Comparison of ENCODE assay signal across 28 cellular contexts in the genomic region with DNA sequence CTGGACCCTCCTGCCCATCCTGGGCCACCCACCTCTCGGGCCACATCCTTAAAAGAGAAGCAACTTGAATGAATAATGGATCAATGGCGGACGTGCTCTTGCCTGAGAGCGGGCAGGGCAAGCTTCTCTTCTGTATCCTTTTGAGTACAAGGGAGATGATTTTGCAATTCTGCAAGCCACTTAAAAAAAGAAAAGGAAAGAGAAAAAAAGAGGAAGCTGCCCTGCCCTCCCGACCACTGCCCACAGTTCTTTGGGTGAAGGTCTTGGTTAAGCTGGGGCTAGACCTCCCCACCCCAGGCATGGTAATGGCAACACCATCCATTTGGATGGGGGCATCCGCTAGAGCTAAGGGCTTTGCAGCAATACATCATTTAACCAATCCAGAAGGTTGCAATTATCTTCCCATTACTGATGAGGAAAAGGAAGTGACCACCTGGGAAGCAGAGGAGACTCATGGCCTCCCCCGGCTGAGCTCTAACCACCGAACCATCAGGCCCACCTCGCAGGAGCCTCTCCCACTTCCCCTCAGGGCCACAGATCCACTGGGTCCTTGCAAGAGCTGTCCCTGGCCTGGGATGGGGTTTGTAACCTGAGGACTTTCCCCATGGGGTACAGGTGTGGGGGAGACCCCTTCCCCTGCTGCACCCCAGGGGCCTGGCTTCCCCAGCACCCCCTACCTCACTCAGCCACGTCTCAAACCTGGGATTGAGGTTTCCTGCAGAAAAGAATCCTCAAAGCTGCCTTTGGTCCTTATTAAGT. TPM values are rescaled to one million over a fixed set of nuclear protein-coding genes. Genes with fewer than 3 reads are reported as not detected.
DNase-seq lines count a peak whose midpoint lies in the region; ATAC-seq and TF ChIP-seq lines count a peak whose summit lies in the region.
"Had no signal": no experiment of that assay in that cellular context is flagged by ENCODE, and none has a peak within 500 bp of the region (broad histone marks: within the 10 kb centered on the region; RNA-seq: fewer than 3 reads in every experiment).

No MANE protein-coding gene starts in this region.

- peak overlapping the region; percentile 40; the same call in 1 of the 2 replicates for H3K27ac ChIP-seq in HL-60 (replicated peaks)
- H3K27ac ChIP-seq in neuronal stem cell (replicated peaks; ENCODE audit: low read length): no peak overlapping the region
- H3K27ac ChIP-seq: adrenal gland, dorsolateral prefrontal cortex, gastroesophageal sphincter, neutrophil, RWPE1 had no signal

- H4K91ac ChIP-seq in neuronal stem cell (ENCODE audit: low read depth, low read length, poor library complexity): no peak overlapping the region

- peak overlapping the region; percentile 85 for H2BK15ac ChIP-seq in neuronal stem cell (ENCODE audit: low read length)

- H3K4ac ChIP-seq in neuronal stem cell (ENCODE audit: low read length): no peak overlapping the region

- no peak overlapping the region for H4K8ac ChIP-seq in neuronal stem cell (ENCODE audit: low read depth, low read length)

- peak overlapping the region; percentile 72 for H2BK120ac ChIP-seq in neuronal stem cell (ENCODE audit: low read depth, low read length)

- H3K23ac ChIP-seq in neuronal stem cell (ENCODE audit: low read depth, low read length, poor library complexity): peak overlapping the region; percentile 98

- peaks cover 0 to 2% of the 10 kb centered on the region in 2 donors for H3K9me3 ChIP-seq in neuronal stem cell (replicated peaks in 1 of 2; ENCODE audit: control insufficient read depth in 2 of 2, insufficient read depth in 1 of 2, low read depth in 1 of 2, low read length in 2 of 2)
- H3K9me3 ChIP-seq: adrenal gland, gastroesophageal sphincter, neutrophil had no signal

- H2BK12ac ChIP-seq in neuronal stem cell (ENCODE audit: low read length): peak overlapping the region; percentile 82

- no CpG with 5 or more reads among the region's 10 CpGs for WGBS in neuronal stem cell (ENCODE audit: extremely low coverage in 2 of 2, insufficient read length in 2 of 2, insufficient replicate concordance in 1 of 2), 2 donors

- ATAC-seq in HG02623 (IDR thresholded peaks at IDR 0.05; ENCODE audit: unreplicated experiment) (no peak), GM21526 (IDR thresholded peaks at IDR 0.05; ENCODE audit: low FRiP score, unreplicated experiment) (no peak)
- ATAC-seq: gastroesophageal sphincter, GM12878, left lobe of liver, sciatic nerve had no signal

- H3K18ac ChIP-seq in neuronal stem cell (ENCODE audit: low read length): peak overlapping the region; percentile 65

- H3K27me3 ChIP-seq in HL-60 (ENCODE audit: insufficient read depth, poor library complexity, severe bottlenecking) (no peaks in the 10 kb centered on the region), neuronal stem cell (ENCODE audit: control insufficient read depth in 3 of 3, insufficient read depth in 3 of 3, low read depth in 1 of 3, low read length in 3 of 3) (no peaks in the 10 kb centered on the region)
- H3K27me3 ChIP-seq: adrenal gland, dorsolateral prefrontal cortex had no signal

- peak overlapping the region; percentile 88 for H2AK5ac ChIP-seq in neuronal stem cell (ENCODE audit: low read depth, low read length)

- H2AFZ ChIP-seq in neuronal stem cell (ENCODE audit: low read length): peak overlapping the region; percentile 33

- H3K4me3 ChIP-seq in HL-60 (replicated peaks; ENCODE audit: insufficient read depth, low read length) (no peak overlapping the region), neuronal stem cell (ENCODE audit: low read length in 2 of 2) (no peak overlapping the region)
- H3K4me3 ChIP-seq: adrenal gland, dorsolateral prefrontal cortex, gastroesophageal sphincter, GM12878 had no signal

- H2BK5ac ChIP-seq in neuronal stem cell (ENCODE audit: low read length): peak overlapping the region; percentile 24

- peaks cover 17 to 48% of the 10 kb centered on the region in 2 donors for H3K4me1 ChIP-seq in neuronal stem cell (ENCODE audit: control insufficient read depth in 2 of 2, insufficient read depth in 1 of 2, low read depth in 1 of 2, low read length in 2 of 2)
- H3K4me1 ChIP-seq: adrenal gland, gastroesophageal sphincter had no signal

- H3K36me3 ChIP-seq in neuronal stem cell (replicated peaks in 1 of 2; ENCODE audit: control insufficient read depth in 2 of 2, insufficient read depth in 2 of 2, low read length in 2 of 2): no peaks in the 10 kb centered on the region
- H3K36me3 ChIP-seq: adrenal gland, gastroesophageal sphincter, neutrophil had no signal

- H3K9ac ChIP-seq in neuronal stem cell (ENCODE audit: low read depth, low read length, poor library complexity): no peak overlapping the region

- no peaks in the 10 kb centered on the region for H3K79me1 ChIP-seq in neuronal stem cell (ENCODE audit: low read depth, low read length)

- peak overlapping the region; percentile 8 for H3K14ac ChIP-seq in neuronal stem cell (ENCODE audit: low read length)

- no peak for TF ChIP-seq CTCF in HL-60 (IDR thresholded peaks at IDR 0.05; ENCODE audit: insufficient read depth, low read length)

- H3K4me2 ChIP-seq in neuronal stem cell (ENCODE audit: insufficient read depth, low read length, poor library complexity, severe bottlenecking): no peak overlapping the region

- peak; percentile 73 to 78 for DNase-seq in HL-60 (ENCODE audit: low read depth in 1 of 2, low spot score in 1 of 2)
- DNase-seq in NOMO-1 treated with DMSO at 0.1 percent for 48 hours (lab: John Stamatoyannopoulos, UW; ENCODE audit: unreplicated experiment): peak; percentile 85
- peak; percentile 31 for DNase-seq in UCSD-AML1 (lab: John Stamatoyannopoulos, UW; ENCODE audit: unreplicated experiment)
- DNase-seq in neuronal stem cell (ENCODE audit: low spot score): no peak
- no peak for DNase-seq in NCI-H187 treated with DMSO at 0.1 percent for 48 hours (lab: John Stamatoyannopoulos, UW)
- no peak for DNase-seq in NCI-H345 (lab: John Stamatoyannopoulos, UW)
- DNase-seq: activated CD4-positive, CD25-positive, alpha-beta regulatory T cell; activated naive CD4-positive, alpha-beta T cell treated with Interleukin-2 at 50 U/mL for 16 hours; adrenal gland; CD4-positive, CD25-positive, alpha-beta regulatory T cell; cerebellar nuclear complex; IMR-90; mesenchymal stem cell; NCI-H1694 treated with DMSO at 0.1 percent for 48 hours; NCI-H2171 treated with DMSO at 0.1 percent for 48 hours; NCI-H524 treated with DMSO at 0.1 percent for 48 hours; stimulated activated CD4-positive, alpha-beta T cell treated with anti-CD3 and anti-CD28 coated beads, Interleukin-15, amount 100 ng/mL, for 24 hours; stimulated activated naive CD4-positive, alpha-beta T cell treated with Interleukin-2 at 50 U/mL for 16 hours had no signal

RNA-seq across cellular contexts. Expression of a gene that starts 27.8 kb away (rescaled TPM):
- 0.03 TPM for polyA plus RNA-seq in neuronal stem cell (2013, experiment 1 of 2)
- polyA plus RNA-seq in neuronal stem cell (2013, experiment 2 of 2): 0.07 TPM
- polyA plus RNA-seq: AG04450, GM12878, IMR-90 had no signal

RNA-seq across cellular contexts. Expression of a gene that starts 42.1 kb away (rescaled TPM):
- polyA plus RNA-seq in neuronal stem cell (2013, experiment 1 of 2): 0.82 TPM
- 0.89 TPM for polyA plus RNA-seq in neuronal stem cell (2013, experiment 2 of 2)
- polyA plus RNA-seq: CD4-positive, CD25-positive, alpha-beta regulatory T cell had no signal

Comparison
In these comparisons a context has a peak if more than half of its experiments do, and no peak if none do; other contexts are left out.
1. DNase-seq: peak in HL-60 (2 of 2), NOMO-1 treated with DMSO at 0.1 percent for 48 hours (single experiment) and UCSD-AML1 (single experiment); none in neuronal stem cell (single experiment), NCI-H187 treated with DMSO at 0.1 percent for 48 hours (single experiment) and NCI-H345 (single experiment).